11 cellular contexts compared by ENCODE assay signal in the genomic region with DNA sequence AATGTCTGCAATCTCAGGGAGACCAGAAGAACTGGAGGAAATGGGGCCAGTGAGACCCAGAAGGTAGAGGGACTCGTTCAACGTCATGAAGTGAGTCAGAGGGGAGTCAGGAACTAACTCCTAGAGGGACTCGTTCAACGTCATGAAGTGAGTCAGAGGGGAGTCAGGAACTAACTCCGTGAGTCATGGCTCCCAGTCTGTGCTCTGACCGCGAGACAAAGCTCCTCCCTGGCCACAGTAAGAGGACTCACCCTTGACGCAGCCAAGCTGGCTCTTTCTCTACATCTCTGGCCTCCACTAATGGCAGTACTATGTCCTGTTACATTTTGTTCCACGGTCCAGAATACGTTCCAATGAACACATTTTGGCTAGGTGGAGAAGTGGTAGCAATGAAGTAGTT.
DNase-seq lines count a peak whose midpoint lies in the region; ATAC-seq, FAIRE-seq and TF ChIP-seq lines count a peak whose summit lies in the region.
"Had no signal": no experiment of that assay in that cellular context is flagged by ENCODE, and none has a peak within 500 bp of the region (broad histone marks: within the 10 kb centered on the region; RNA-seq: fewer than 3 reads in every experiment).

No MANE protein-coding gene starts in this region.

- H3K27me3 ChIP-seq in HepG2 (ENCODE audit: control insufficient read depth in 1 of 2, insufficient read depth in 2 of 2, low read length in 2 of 2) (no peaks in the 10 kb centered on the region), right lobe of liver (no peaks in the 10 kb centered on the region), SJCRH30 (no peaks in the 10 kb centered on the region), ascending aorta (no peaks in the 10 kb centered on the region), gastroesophageal sphincter (no peaks in the 10 kb centered on the region)

- no peak for TF ChIP-seq RAD21 in HepG2 (CRISPR knock-in tag; IDR thresholded peaks at IDR 0.05)

- no peaks in the 10 kb centered on the region for H4K20me1 ChIP-seq in HepG2 (ENCODE audit: insufficient read depth, low read length)

- H3K9ac ChIP-seq in HepG2 (ENCODE audit: insufficient read depth, low read depth, low read length), result no peak overlapping the region

- intact Hi-C loops in HepG2 (cut with micrococcal nuclease; ENCODE audit: unreplicated experiment) (no loop called here), right lobe of liver (cut with DNase I) (no loop called here), ascending aorta (cut with DNase I) (no loop called here)

- TF ChIP-seq CTCF in HepG2 (CRISPR knock-in tag; IDR thresholded peaks at IDR 0.05), result no peak
- TF ChIP-seq CTCF in right lobe of liver (IDR thresholded peaks at IDR 0.05), result no peak
- TF ChIP-seq CTCF in ascending aorta (IDR thresholded peaks at IDR 0.05), result no peak
- TF ChIP-seq CTCF in gastroesophageal sphincter (IDR thresholded peaks at IDR 0.05), result no peak

- H3K79me2 ChIP-seq in HepG2 (ENCODE audit: insufficient read depth, low read length), result no peaks in the 10 kb centered on the region

- no peak for ATAC-seq in HepG2
- ATAC-seq in right lobe of liver, result no peak
- no peak for ATAC-seq in gastroesophageal sphincter
- ATAC-seq: activated T-cell treated with anti-CD3 and anti-CD28 coated beads, Interleukin-2, amount 50 U/mL, for 4 hours had no signal

- H3K4me1 ChIP-seq in HepG2 (ENCODE audit: insufficient read depth, low read length) (no peaks in the 10 kb centered on the region), right lobe of liver (no peaks in the 10 kb centered on the region), SJCRH30 (peaks cover 4% of the 10 kb centered on the region), ascending aorta (no peaks in the 10 kb centered on the region), gastroesophageal sphincter (no peaks in the 10 kb centered on the region)

- 3% methylated on average over 10 of the region's 10 CpGs for WGBS in HepG2 (ENCODE audit: low lambda C conversion rate)
- 75% methylated on average over 10 of the region's 10 CpGs for WGBS in right lobe of liver (ENCODE audit: insufficient coverage, low coverage, low lambda C conversion rate, missing lambda C conversion rate)
- 60 to 82% methylated on average over 2 to 10 of the region's 10 CpGs for WGBS in gastroesophageal sphincter (ENCODE audit: low coverage in 1 of 2), 2 donors

- H3K9me3 ChIP-seq in HepG2 (ENCODE audit: low read length) (peaks cover 48% of the 10 kb centered on the region), right lobe of liver (no peaks in the 10 kb centered on the region), SJCRH30 (replicated peaks) (no peaks in the 10 kb centered on the region), ascending aorta (no peaks in the 10 kb centered on the region), gastroesophageal sphincter (no peaks in the 10 kb centered on the region)

- BruUV-seq in HepG2 (replicated peaks; lab: Mats Ljungman, UMichigan), result no TSS peak

- CTCF ChIA-PET in HepG2 (lab: Yijun Ruan, JAX; ENCODE audit: low intra/inter-chr PET ratio, low total read pairs), result no interaction called here

- TF ChIP-seq EP300 in HepG2 (IDR thresholded peaks at IDR 0.05; ENCODE audit: low read depth in 2 of 2, low read length in 2 of 2), result no peak
- no peak for TF ChIP-seq EP300 in HepG2 (CRISPR knock-in tag; IDR thresholded peaks at IDR 0.05; ENCODE audit: borderline replicate concordance)
- no peak for TF ChIP-seq EP300 in gastroesophageal sphincter (IDR thresholded peaks at IDR 0.05)

- H2AFZ ChIP-seq in HepG2 (ENCODE audit: low read length), result no peak overlapping the region

- H3K4me3 ChIP-seq in HepG2 (replicated peaks in 1 of 3; ENCODE audit: insufficient read depth in 1 of 3, low read depth in 2 of 3, low read length in 3 of 3) (no peak overlapping the region), right lobe of liver (no peak overlapping the region), SJCRH30 (no peak overlapping the region), ascending aorta (no peak overlapping the region), gastroesophageal sphincter (no peak overlapping the region)

- no peak for FAIRE-seq in HepG2 (lab: Jason Lieb, UNC)
- FAIRE-seq in urothelium cell line (lab: Jason Lieb, UNC), result peak; percentile 100
- FAIRE-seq: GM12891 had no signal

- H3K36me3 ChIP-seq in HepG2 (replicated peaks in 1 of 2; ENCODE audit: control insufficient read depth in 1 of 2, insufficient read depth in 2 of 2, low read length in 2 of 2) (no peaks in the 10 kb centered on the region), right lobe of liver (no peaks in the 10 kb centered on the region), SJCRH30 (no peaks in the 10 kb centered on the region), ascending aorta (no peaks in the 10 kb centered on the region), gastroesophageal sphincter (no peaks in the 10 kb centered on the region)

- no peak overlapping the region for H3K27ac ChIP-seq in HepG2 (ENCODE audit: extremely low read length, insufficient read depth, low read length)
- H3K27ac ChIP-seq in right lobe of liver, result no peak overlapping the region
- no peak overlapping the region for H3K27ac ChIP-seq in SJCRH30
- no peak overlapping the region for H3K27ac ChIP-seq in ascending aorta
- no peak overlapping the region for H3K27ac ChIP-seq in gastroesophageal sphincter

- DNase-seq in HepG2 (ENCODE audit: low spot score) (peak; percentile 11), right lobe of liver (no peak), SJCRH30 (peak; percentile 66 to 68), fibroblast of peridontal ligament (ENCODE audit: extremely low read depth) (peak; percentile 98), urothelium cell line (ENCODE audit: low spot score) (peak; percentile 94), ascending aorta (ENCODE audit: low spot score in 2 of 2) (no peak), AML-193 (lab: John Stamatoyannopoulos, UW) (no peak)
- DNase-seq: activated T-cell treated with anti-CD3 and anti-CD28 coated beads, Interleukin-2, amount 50 U/mL, for 4 hours; NCI-H2029 treated with DMSO at 0.1 percent for 48 hours had no signal

- no peak for TF ChIP-seq POLR2A in HepG2 (IDR thresholded peaks at IDR 0.05; ENCODE audit: insufficient read depth in 1 of 2, low read depth in 2 of 2, low read length in 2 of 2)
- no peak for TF ChIP-seq POLR2A in right lobe of liver (IDR thresholded peaks at IDR 0.05)
- TF ChIP-seq POLR2A in gastroesophageal sphincter (IDR thresholded peaks at IDR 0.05), result no peak

- in situ Hi-C loops in HepG2 (cut with HindIII; ENCODE audit: extremely low pct_ligation_motif_present, low pct_unique_long_range_greater_than_20kb), result no loop called here

- H3K4me2 ChIP-seq in HepG2 (ENCODE audit: low read depth, low read length), result no peak overlapping the region

- POLR2A ChIA-PET in HepG2 (lab: Yijun Ruan, JAX), result no interaction called here

TF ChIP-seq in HepG2, 621 proteins besides CTCF, POLR2A, EP300 and RAD21:
- TF ChIP-seq ZBTB21 (CRISPR knock-in tag; IDR thresholded peaks at IDR 0.05), result peak; percentile 85
- peak; percentile 84 for TF ChIP-seq CREB1 (IDR thresholded peaks at IDR 0.05)
- TF ChIP-seq CREB1 (CRISPR knock-in tag; IDR thresholded peaks at IDR 0.05), result peak; percentile 62
- peak; percentile 68 for TF ChIP-seq FOSL2 (CRISPR knock-in tag; IDR thresholded peaks at IDR 0.05)
- TF ChIP-seq, protein P1, sequence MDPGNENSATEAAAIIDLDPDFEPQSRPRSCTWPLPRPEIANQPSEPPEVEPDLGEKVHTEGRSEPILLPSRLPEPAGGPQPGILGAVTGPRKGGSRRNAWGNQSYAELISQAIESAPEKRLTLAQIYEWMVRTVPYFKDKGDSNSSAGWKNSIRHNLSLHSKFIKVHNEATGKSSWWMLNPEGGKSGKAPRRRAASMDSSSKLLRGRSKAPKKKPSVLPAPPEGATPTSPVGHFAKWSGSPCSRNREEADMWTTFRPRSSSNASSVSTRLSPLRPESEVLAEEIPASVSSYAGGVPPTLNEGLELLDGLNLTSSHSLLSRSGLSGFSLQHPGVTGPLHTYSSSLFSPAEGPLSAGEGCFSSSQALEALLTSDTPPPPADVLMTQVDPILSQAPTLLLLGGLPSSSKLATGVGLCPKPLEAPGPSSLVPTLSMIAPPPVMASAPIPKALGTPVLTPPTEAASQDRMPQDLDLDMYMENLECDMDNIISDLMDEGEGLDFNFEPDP (CRISPR knock-in tag; conservative IDR thresholded peaks at IDR 0.05), result no peak

Comparison
In these comparisons a context has a peak if more than half of its experiments do, and no peak if none do; other contexts are left out.
1. DNase-seq: peak in HepG2 (single experiment), SJCRH30 (2 of 2), fibroblast of peridontal ligament (single experiment) and urothelium cell line (single experiment); none in right lobe of liver (0 of 3), ascending aorta (0 of 2) and AML-193 (0 of 2).